Comparison of ENCODE assay signal across 9 cellular contexts in genomic region chr19:38564981-38565685, GRCh38. TPM values are rescaled to one million over a fixed set of nuclear protein-coding genes. Genes with fewer than 3 reads are reported as not detected.
DNase-seq lines count a peak whose midpoint lies in the region; TF ChIP-seq lines count a peak whose summit lies in the region.
"Had no signal": no experiment of that assay in that cellular context is flagged by ENCODE, and none has a peak within 500 bp of the region (broad histone marks: within the 10 kb centered on the region; RNA-seq: fewer than 3 reads in every experiment).

No MANE protein-coding gene starts in this region.

- H3K9me2 ChIP-seq in DOHH2 (replicated peaks; ENCODE audit: control insufficient read depth, low read length), result no peaks in the 10 kb centered on the region

- TF ChIP-seq RAD21 in Ishikawa (IDR thresholded peaks at IDR 0.05; ENCODE audit: low read depth), result no peak

- H2BK120ac ChIP-seq in neuronal stem cell (ENCODE audit: low read depth, low read length), result no peak overlapping the region

- H3K4ac ChIP-seq in neuronal stem cell (ENCODE audit: low read length), result no peak overlapping the region

- H3K79me1 ChIP-seq in neuronal stem cell (ENCODE audit: low read depth, low read length), result no peaks in the 10 kb centered on the region

- H3K4me1 ChIP-seq in DOHH2 (ENCODE audit: control insufficient read depth, low read length) (peaks cover 17% of the 10 kb centered on the region), neuronal stem cell (ENCODE audit: control insufficient read depth in 2 of 2, insufficient read depth in 1 of 2, low read depth in 1 of 2, low read length in 2 of 2) (no peaks in the 10 kb centered on the region)

- H2AK5ac ChIP-seq in neuronal stem cell (ENCODE audit: low read depth, low read length), result no peak overlapping the region

- H3K14ac ChIP-seq in neuronal stem cell (ENCODE audit: low read length), result peak overlapping the region; percentile 21

- no peak overlapping the region for H3K27ac ChIP-seq in DOHH2 (ENCODE audit: low read depth, low read length)
- no peak overlapping the region for H3K27ac ChIP-seq in neuronal stem cell (replicated peaks; ENCODE audit: low read length)
- H3K27ac ChIP-seq: HL-60 had no signal

- no peaks in the 10 kb centered on the region for H4K20me1 ChIP-seq in DOHH2 (ENCODE audit: control insufficient read depth, insufficient read depth, low read depth, low read length)

- H2BK12ac ChIP-seq in neuronal stem cell (ENCODE audit: low read length), result no peak overlapping the region

- H3F3A ChIP-seq in DOHH2 (ENCODE audit: control insufficient read depth, insufficient read depth), result peaks cover 2% of the 10 kb centered on the region

- H2AFZ ChIP-seq in neuronal stem cell (ENCODE audit: low read length), result no peak overlapping the region

- no peak overlapping the region for H2BK15ac ChIP-seq in neuronal stem cell (ENCODE audit: low read length)

- no CpG with 5 or more reads among the region's 111 CpGs for WGBS in neuronal stem cell (ENCODE audit: extremely low coverage in 2 of 2, insufficient read length in 2 of 2, insufficient replicate concordance in 1 of 2), 2 donors

- H3K27me3 ChIP-seq in DOHH2 (ENCODE audit: control insufficient read depth, low read length), result peaks cover 22% of the 10 kb centered on the region
- H3K27me3 ChIP-seq in neuronal stem cell (ENCODE audit: control insufficient read depth in 3 of 3, insufficient read depth in 3 of 3, low read depth in 1 of 3, low read length in 3 of 3), result no peaks in the 10 kb centered on the region

- H3K9me3 ChIP-seq in DOHH2 (ENCODE audit: control insufficient read depth, insufficient read depth, low read length) (no peaks in the 10 kb centered on the region), neuronal stem cell (replicated peaks in 1 of 2; ENCODE audit: control insufficient read depth in 2 of 2, insufficient read depth in 1 of 2, low read depth in 1 of 2, low read length in 2 of 2) (peaks cover 0 to 2% of the 10 kb centered on the region in 2 donors)

- H3K23ac ChIP-seq in neuronal stem cell (ENCODE audit: low read depth, low read length, poor library complexity), result no peak overlapping the region

- H3K4me2 ChIP-seq in DOHH2 (ENCODE audit: low read length) (peak overlapping the region; percentile 51), neuronal stem cell (ENCODE audit: insufficient read depth, low read length, poor library complexity, severe bottlenecking) (no peak overlapping the region)

- H3K9ac ChIP-seq in neuronal stem cell (ENCODE audit: low read depth, low read length, poor library complexity), result no peak overlapping the region

- TF ChIP-seq CTCF in DOHH2 (IDR thresholded peaks at IDR 0.05; ENCODE audit: low read depth, low read length, poor library complexity, severe bottlenecking), result no peak

- DNase-seq in astrocyte of the hippocampus (ENCODE audit: low read depth, low spot score), result peak; percentile 25
- no peak for DNase-seq in neuronal stem cell (ENCODE audit: low spot score)
- no peak for DNase-seq in GM19240 (ENCODE audit: insufficient read length, low spot score)
- no peak for DNase-seq in SW480 (ENCODE audit: low spot score)
- no peak for DNase-seq in foreskin melanocyte
- DNase-seq: SIG-M5 had no signal

- no peak overlapping the region for H4K91ac ChIP-seq in neuronal stem cell (ENCODE audit: low read depth, low read length, poor library complexity)

- H3K4me3 ChIP-seq in DOHH2 (ENCODE audit: low read length) (no peak overlapping the region), neuronal stem cell (ENCODE audit: low read length in 2 of 2) (no peak overlapping the region)

- no peak overlapping the region for H4K8ac ChIP-seq in neuronal stem cell (ENCODE audit: low read depth, low read length)

- no peaks in the 10 kb centered on the region for H3K79me2 ChIP-seq in DOHH2 (ENCODE audit: control insufficient read depth, low read length)

- no peak overlapping the region for H3K18ac ChIP-seq in neuronal stem cell (ENCODE audit: low read length)

- H3K36me3 ChIP-seq in DOHH2 (ENCODE audit: control insufficient read depth, low read length) (no peaks in the 10 kb centered on the region), neuronal stem cell (replicated peaks in 1 of 2; ENCODE audit: control insufficient read depth in 2 of 2, insufficient read depth in 2 of 2, low read length in 2 of 2) (no peaks in the 10 kb centered on the region)

- no peak overlapping the region for H2BK5ac ChIP-seq in neuronal stem cell (ENCODE audit: low read length)

- no peak for TF ChIP-seq EP300 in Ishikawa (IDR thresholded peaks at IDR 0.05; ENCODE audit: borderline replicate concordance)

TF ChIP-seq in Ishikawa, 13 proteins besides CTCF, POLR2A, EP300 and RAD21:
- TF ChIP-seq CREB1 (IDR thresholded peaks at IDR 0.05; ENCODE audit: low read depth), result no peak
- TF ChIP-seq, protein P1, sequence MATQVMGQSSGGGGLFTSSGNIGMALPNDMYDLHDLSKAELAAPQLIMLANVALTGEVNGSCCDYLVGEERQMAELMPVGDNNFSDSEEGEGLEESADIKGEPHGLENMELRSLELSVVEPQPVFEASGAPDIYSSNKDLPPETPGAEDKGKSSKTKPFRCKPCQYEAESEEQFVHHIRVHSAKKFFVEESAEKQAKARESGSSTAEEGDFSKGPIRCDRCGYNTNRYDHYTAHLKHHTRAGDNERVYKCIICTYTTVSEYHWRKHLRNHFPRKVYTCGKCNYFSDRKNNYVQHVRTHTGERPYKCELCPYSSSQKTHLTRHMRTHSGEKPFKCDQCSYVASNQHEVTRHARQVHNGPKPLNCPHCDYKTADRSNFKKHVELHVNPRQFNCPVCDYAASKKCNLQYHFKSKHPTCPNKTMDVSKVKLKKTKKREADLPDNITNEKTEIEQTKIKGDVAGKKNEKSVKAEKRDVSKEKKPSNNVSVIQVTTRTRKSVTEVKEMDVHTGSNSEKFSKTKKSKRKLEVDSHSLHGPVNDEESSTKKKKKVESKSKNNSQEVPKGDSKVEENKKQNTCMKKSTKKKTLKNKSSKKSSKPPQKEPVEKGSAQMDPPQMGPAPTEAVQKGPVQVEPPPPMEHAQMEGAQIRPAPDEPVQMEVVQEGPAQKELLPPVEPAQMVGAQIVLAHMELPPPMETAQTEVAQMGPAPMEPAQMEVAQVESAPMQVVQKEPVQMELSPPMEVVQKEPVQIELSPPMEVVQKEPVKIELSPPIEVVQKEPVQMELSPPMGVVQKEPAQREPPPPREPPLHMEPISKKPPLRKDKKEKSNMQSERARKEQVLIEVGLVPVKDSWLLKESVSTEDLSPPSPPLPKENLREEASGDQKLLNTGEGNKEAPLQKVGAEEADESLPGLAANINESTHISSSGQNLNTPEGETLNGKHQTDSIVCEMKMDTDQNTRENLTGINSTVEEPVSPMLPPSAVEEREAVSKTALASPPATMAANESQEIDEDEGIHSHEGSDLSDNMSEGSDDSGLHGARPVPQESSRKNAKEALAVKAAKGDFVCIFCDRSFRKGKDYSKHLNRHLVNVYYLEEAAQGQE (IDR thresholded peaks at IDR 0.05; ENCODE audit: low read depth), result no peak
- TF ChIP-seq TEAD4 (IDR thresholded peaks at IDR 0.05), result no peak
- TF ChIP-seq EGR1 (IDR thresholded peaks at IDR 0.05), result 0 out of 2 replicates have a peak, but pooled peaks have one; percentile 24
- no peak for TF ChIP-seq TAF1 (IDR thresholded peaks at IDR 0.05; ENCODE audit: low read depth)
- TF ChIP-seq TCF12 (IDR thresholded peaks at IDR 0.05; ENCODE audit: low read depth), result no peak
- TF ChIP-seq MAX (IDR thresholded peaks at IDR 0.05), result peak; percentile 38
- no peak for TF ChIP-seq YY1 (IDR thresholded peaks at IDR 0.05; ENCODE audit: low read depth)

RNA-seq across cellular contexts. Expression of gene MAP4K1, which starts 52.6 kb away (rescaled TPM):
- 3.0 TPM for polyA plus RNA-seq in neuronal stem cell (2013, experiment 1 of 2)
- 3.5 TPM for polyA plus RNA-seq in neuronal stem cell (2013, experiment 2 of 2)

RNA-seq across cellular contexts. Expression of gene EIF3K, which starts 53.9 kb away (rescaled TPM):
- polyA plus RNA-seq in neuronal stem cell (2013, experiment 1 of 2), result 218 TPM
- polyA plus RNA-seq in neuronal stem cell (2013, experiment 2 of 2), result 210 TPM
